ENCODE assay signal across 24 cellular contexts in genomic region chr1:7008975-7009740, GRCh38.
"Had no signal": no experiment of that assay in that cellular context is flagged by ENCODE, and none has a peak within 500 bp of the region (broad histone marks: within the 10 kb centered on the region; RNA-seq: fewer than 3 reads in every experiment).

No MANE protein-coding gene starts in this region.

- H3K4me3 ChIP-seq: colonic mucosa, esophagus squamous epithelium, hepatocyte, left lung, lower lobe of right lung, prostate gland, sigmoid colon, testis, tibial artery had no signal

- H3K27ac ChIP-seq: colonic mucosa, esophagus squamous epithelium, hepatocyte, left lung, lower lobe of right lung, neutrophil, parathyroid adenoma, prostate gland, sigmoid colon, testis, tibial artery had no signal

- H3K27ac Mint-ChIP-seq: dendritic cell treated with granulocyte-macrophage colony-stimulating factor and Interleukin-4, amounts not matched to agents 40 ng/mL and 50 ng/mL, for 4 days; natural killer cell; stimulated activated memory B cell treated with anti-CD40 and anti-IgM and Interleukin-4, amounts not matched to agents 10 μg/mL and 1 μg/mL and 100 μg/mL, for 72 hours; type B pancreatic cell had no signal

- H3K9me3 Mint-ChIP-seq: central memory CD8-positive, alpha-beta T cell; dendritic cell treated with granulocyte-macrophage colony-stimulating factor and Interleukin-4, amounts not matched to agents 40 ng/mL and 50 ng/mL, for 4 days; natural killer cell; stimulated activated memory B cell treated with anti-CD40 and anti-IgM and Interleukin-4, amounts not matched to agents 10 μg/mL and 1 μg/mL and 100 μg/mL, for 72 hours; type B pancreatic cell had no signal

- H3K27me3 ChIP-seq: colonic mucosa, hepatocyte, left lung, neutrophil, sigmoid colon, testis, tibial artery had no signal

- H3K27me3 Mint-ChIP-seq: dendritic cell treated with granulocyte-macrophage colony-stimulating factor and Interleukin-4, amounts not matched to agents 40 ng/mL and 50 ng/mL, for 4 days had no signal

- H3K9me3 ChIP-seq: colonic mucosa, esophagus squamous epithelium, left lung, lower lobe of right lung, neutrophil, prostate gland, sigmoid colon, testis, tibial artery had no signal

- DNase-seq: colonic mucosa; effector memory CD4-positive, alpha-beta T cell; erythroblast; esophagus squamous epithelium; foreskin melanocyte; left cardiac atrium; left lung; lower lobe of right lung; natural killer cell; right cardiac atrium; sigmoid colon; stimulated activated CD4-positive, alpha-beta T cell treated with anti-CD3 and anti-CD28 coated beads, Interleukin-4, amount 100 ng/mL, for 4 hours; stimulated activated naive CD8-positive, alpha-beta T cell treated with anti-CD3 and anti-CD28 coated beads, Interleukin-15, Interleukin-2, amounts not matched to agents 100 U/mL and 50 U/mL, for 24 hours; substantia nigra; testis; tibial artery had no signal

- H3K36me3 ChIP-seq: colonic mucosa, esophagus squamous epithelium, left lung, lower lobe of right lung, neutrophil, prostate gland, sigmoid colon, tibial artery had no signal

- H3K4me1 ChIP-seq: colonic mucosa, esophagus squamous epithelium, left lung, lower lobe of right lung, parathyroid adenoma, prostate gland, sigmoid colon had no signal

- H3K4me1 Mint-ChIP-seq: central memory CD8-positive, alpha-beta T cell; natural killer cell; stimulated activated memory B cell treated with anti-CD40 and anti-IgM and Interleukin-4, amounts not matched to agents 10 μg/mL and 1 μg/mL and 100 μg/mL, for 72 hours had no signal

- H3K4me3 Mint-ChIP-seq: central memory CD8-positive, alpha-beta T cell; dendritic cell treated with granulocyte-macrophage colony-stimulating factor and Interleukin-4, amounts not matched to agents 40 ng/mL and 50 ng/mL, for 4 days; natural killer cell; stimulated activated memory B cell treated with anti-CD40 and anti-IgM and Interleukin-4, amounts not matched to agents 10 μg/mL and 1 μg/mL and 100 μg/mL, for 72 hours; type B pancreatic cell had no signal

- H3K36me3 Mint-ChIP-seq: natural killer cell; stimulated activated memory B cell treated with anti-CD40 and anti-IgM and Interleukin-4, amounts not matched to agents 10 μg/mL and 1 μg/mL and 100 μg/mL, for 72 hours; type B pancreatic cell had no signal
